Comparison of ENCODE assay signal across 9 cellular contexts in the genomic region with DNA sequence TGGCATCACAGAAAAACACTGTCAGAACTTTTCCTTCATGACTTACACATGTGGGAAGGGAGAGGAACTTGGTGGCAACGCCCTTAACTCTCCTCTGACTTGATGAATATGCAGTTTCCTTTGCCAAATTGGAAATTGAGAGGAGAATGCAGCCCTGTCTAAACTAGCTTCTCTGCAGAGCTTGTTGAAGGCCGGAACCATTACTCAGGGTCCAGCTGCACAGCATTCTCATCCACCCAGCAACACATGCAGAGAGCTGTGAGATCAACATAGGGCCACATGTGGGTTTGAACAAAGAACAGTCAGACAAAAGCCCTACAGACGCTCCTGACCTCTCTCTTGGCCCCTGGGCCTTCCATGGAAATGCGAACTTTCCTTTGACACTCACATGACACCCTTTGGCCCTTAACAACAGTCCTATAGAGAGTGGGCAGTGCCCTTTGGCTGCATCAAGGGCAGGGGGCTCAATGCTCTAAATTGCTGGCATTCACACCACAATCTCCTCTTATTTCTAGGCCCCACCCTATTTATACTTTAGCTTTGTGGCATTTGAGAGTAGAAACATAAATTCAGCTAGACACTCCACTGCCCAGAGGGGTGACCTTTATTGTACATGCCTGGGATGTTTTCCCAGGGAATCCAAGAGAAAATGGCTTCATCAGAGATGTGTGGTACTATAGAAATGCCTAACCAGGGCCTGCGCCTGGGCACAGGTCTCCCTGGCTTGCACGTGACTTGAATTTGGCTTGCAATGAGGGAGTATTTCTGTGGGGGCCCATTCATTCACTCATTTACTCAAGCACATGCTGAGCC.
DNase-seq lines count a peak whose midpoint lies in the region; ATAC-seq and TF ChIP-seq lines count a peak whose summit lies in the region.
"Had no signal": no experiment of that assay in that cellular context is flagged by ENCODE, and none has a peak within 500 bp of the region (broad histone marks: within the 10 kb centered on the region; RNA-seq: fewer than 3 reads in every experiment).

No MANE protein-coding gene starts in this region.

- no peak overlapping the region for H3K4me3 ChIP-seq in suprapubic skin

- peak; percentile 55 for DNase-seq in HT1080 (ENCODE audit: low read depth)
- peak; percentile 58 for DNase-seq in ecto neural progenitor cell (ENCODE audit: low spot score)
- DNase-seq in immature natural killer cell: no peak
- DNase-seq in suprapubic skin (ENCODE audit: low spot score in 2 of 2): no peak
- no peak for DNase-seq in SKM-1 treated with dmso at 0.1 percent for 144 hours (lab: John Stamatoyannopoulos, UW; ENCODE audit: unreplicated experiment)
- DNase-seq: activated CD8-positive, alpha-beta memory T cell treated with anti-CD3 and anti-CD28 coated beads, Interleukin-2, amount 50 U/mL, for 4 hours; NCI-H345 had no signal

- H3K27me3 ChIP-seq in suprapubic skin: no peaks in the 10 kb centered on the region

- no peak for ATAC-seq in GM18505 (IDR thresholded peaks at IDR 0.05; ENCODE audit: unreplicated experiment)
- no peak for ATAC-seq in activated CD4-positive, CD25-positive, alpha-beta regulatory T cell treated with anti-CD3 and anti-CD28 coated beads, Interleukin-2, amount 50 U/mL, for 24 hours

- no peak for TF ChIP-seq EP300 in suprapubic skin (IDR thresholded peaks at IDR 0.05)

- TF ChIP-seq POLR2A in suprapubic skin (IDR thresholded peaks at IDR 0.05): no peak
- TF ChIP-seq POLR2A in GM18505 (IDR thresholded peaks at IDR 0.05; ENCODE audit: borderline replicate concordance, extremely low read depth, insufficient read depth, insufficient read length): no peak

- H3K36me3 Mint-ChIP-seq in immature natural killer cell: peaks cover 8 to 13% (median 13%) of the 10 kb centered on the region in 3 donors

- no peak for TF ChIP-seq CTCF in suprapubic skin (IDR thresholded peaks at IDR 0.05)

- WGBS in suprapubic skin: 39% methylated on average over 6 of the region's 6 CpGs

- no peaks in the 10 kb centered on the region for H3K9me3 ChIP-seq in suprapubic skin

- H3K4me1 Mint-ChIP-seq in immature natural killer cell: peaks cover 52 to 58% of the 10 kb centered on the region in 2 donors

- H3K36me3 ChIP-seq in suprapubic skin: no peaks in the 10 kb centered on the region

- H3K4me3 Mint-ChIP-seq in immature natural killer cell: no peak overlapping the region

- peak overlapping the region in 4 of 6 donors; percentile 5 to 88 (median 45) for H3K27ac Mint-ChIP-seq in immature natural killer cell

- peaks cover 0 to 14% (median 5%) of the 10 kb centered on the region in 6 donors for H3K9me3 Mint-ChIP-seq in immature natural killer cell

- H3K4me1 ChIP-seq in suprapubic skin: peaks cover 31% of the 10 kb centered on the region

- peaks cover 2 to 7% (median 4%) of the 10 kb centered on the region in 3 donors for H3K27me3 Mint-ChIP-seq in immature natural killer cell (ENCODE audit: low read depth in 3 of 3)

- H3K27ac ChIP-seq in suprapubic skin: peak overlapping the region; percentile 90

Comparison
In these comparisons a context has a peak if more than half of its experiments do, and no peak if none do; other contexts are left out.
1. DNase-seq: peak in HT1080 (single experiment) and ecto neural progenitor cell (single experiment); none in immature natural killer cell (0 of 3), suprapubic skin (0 of 2) and SKM-1 treated with dmso at 0.1 percent for 144 hours (single experiment).